Comparison of ENCODE assay signal across 16 cellular contexts in the genomic region with DNA sequence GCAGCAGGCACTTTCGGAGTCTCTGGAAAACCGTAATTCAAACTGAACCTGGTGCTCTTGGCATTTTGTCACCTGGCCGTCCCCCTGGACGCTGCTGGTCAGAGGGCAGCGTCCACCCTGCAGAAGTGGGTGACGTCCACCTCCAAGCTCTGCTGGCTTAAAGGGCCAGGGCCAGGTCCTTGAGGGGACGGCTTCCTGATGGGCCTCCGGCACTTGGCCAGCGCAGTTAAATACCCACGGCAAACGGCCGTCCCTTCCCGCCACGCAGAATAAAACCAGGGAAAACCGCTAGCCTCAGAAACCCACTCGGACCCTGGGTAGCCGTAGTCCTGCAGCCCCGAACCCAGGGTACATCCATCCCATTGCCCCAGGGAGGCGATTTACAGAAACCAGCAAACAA.
DNase-seq lines count a peak whose midpoint lies in the region; ATAC-seq, FAIRE-seq and TF ChIP-seq lines count a peak whose summit lies in the region.
"Had no signal": no experiment of that assay in that cellular context is flagged by ENCODE, and none has a peak within 500 bp of the region (broad histone marks: within the 10 kb centered on the region; RNA-seq: fewer than 3 reads in every experiment).

No MANE protein-coding gene starts in this region.

- no peaks in the 10 kb centered on the region; the same call in 1 of the 2 replicates for H3K79me1 ChIP-seq in H1 (ENCODE audit: low read depth, low read length)

- H2BK20ac ChIP-seq in H1 (ENCODE audit: low read length) = no peak overlapping the region

- H4K5ac ChIP-seq in H1 (ENCODE audit: insufficient read length, low read depth, low read length) = no peak overlapping the region

- H3K4me2 ChIP-seq in H1 (ENCODE audit: insufficient read depth in 1 of 2, low read depth in 2 of 2, low read length in 2 of 2) = no peak overlapping the region
- H3K4me2 ChIP-seq in skeletal muscle satellite cell (ENCODE audit: low read length) = peak overlapping the region; percentile 26
- H3K4me2 ChIP-seq: KMS-11 had no signal

- H3K4ac ChIP-seq in H1 (replicated peaks; ENCODE audit: insufficient read length, low read depth, low read length) = no peak overlapping the region

- no peak for TF ChIP-seq POLR2A in H1 (IDR thresholded peaks at IDR 0.05; ENCODE audit: control extremely low read depth in 1 of 2, low read depth in 2 of 2, low read length in 2 of 2)

- H3K36me3 Mint-ChIP-seq in CD4-positive, CD25-positive, alpha-beta regulatory T cell = peaks cover 4% of the 10 kb centered on the region
- peaks cover 10% of the 10 kb centered on the region for H3K36me3 Mint-ChIP-seq in endodermal cell (ENCODE audit: low read depth)

- no peak overlapping the region for H2AK5ac ChIP-seq in H1 (ENCODE audit: low read depth, low read length)

- no peak overlapping the region for H2BK12ac ChIP-seq in H1 (ENCODE audit: low read depth, low read length)

- H4K91ac ChIP-seq in H1 (replicated peaks; ENCODE audit: insufficient read length, low read length) = no peak overlapping the region

- H3K9ac ChIP-seq in H1 (replicated peaks in 1 of 4; ENCODE audit: extremely low read depth in 1 of 4, low read depth in 3 of 4, low read length in 3 of 4) = no peak overlapping the region
- H3K9ac ChIP-seq in skeletal muscle satellite cell (ENCODE audit: low read depth, low read length) = peak overlapping the region; percentile 22
- no peak overlapping the region for H3K9ac ChIP-seq in endodermal cell (ENCODE audit: extremely low read depth, low read length, poor library complexity, severe bottlenecking)
- H3K9ac ChIP-seq: KMS-11 had no signal

- no peak overlapping the region for H3K14ac ChIP-seq in H1 (ENCODE audit: insufficient read length)

- H3K56ac ChIP-seq in H1 (replicated peaks; ENCODE audit: insufficient read length, low read depth, low read length) = peak overlapping the region; percentile 30

- peaks cover 5% of the 10 kb centered on the region for H3K27me3 Mint-ChIP-seq in CD4-positive, CD25-positive, alpha-beta regulatory T cell
- no peaks in the 10 kb centered on the region for H3K27me3 Mint-ChIP-seq in endodermal cell (ENCODE audit: insufficient read depth)
- H3K27me3 Mint-ChIP-seq: activated naive CD4-positive, alpha-beta T cell treated with anti-CD3 and anti-CD28 coated beads, Interleukin-2, amount 10 ng/mL, durations not matched to agents 7 days and 5 days had no signal

- TF ChIP-seq EP300 in H1 (IDR thresholded peaks at IDR 0.05; ENCODE audit: borderline replicate concordance in 1 of 2, low read depth in 2 of 2, low read length in 2 of 2) = no peak

- TF ChIP-seq RAD21 in H1 (IDR thresholded peaks at IDR 0.05 in 1 of 2, conservative IDR thresholded peaks at IDR 0.05 in 1 of 2; ENCODE audit: low read depth in 2 of 2, low read length in 2 of 2) = no peak

- no peak overlapping the region for H3K23ac ChIP-seq in H1 (ENCODE audit: insufficient read length)

- H3K23me2 ChIP-seq in H1 (ENCODE audit: low read depth, low read length) = peaks cover 4% of the 10 kb centered on the region; the same call in 1 of the 2 replicates

- no peak overlapping the region for H2BK5ac ChIP-seq in H1 (ENCODE audit: low read depth, low read length)

- CTCF ChIA-PET in H1 (lab: Charles Lee; ENCODE audit: partially characterized antibody) = interaction anchor here (1.5 kb wide), 1 partner anchor 130 kb away, joined by 4 read pairs; no protein-coding TSS in a partner anchor

- H3K27me3 ChIP-seq in CD4-positive, CD25-positive, alpha-beta regulatory T cell (ENCODE audit: control insufficient read depth, insufficient read depth, low read length) = no peaks in the 10 kb centered on the region
- H3K27me3 ChIP-seq in RWPE2 (ENCODE audit: insufficient read depth, poor library complexity, severe bottlenecking) (no peaks in the 10 kb centered on the region), H1 (replicated peaks in 1 of 4; ENCODE audit: control insufficient read depth in 3 of 4, extremely low read depth in 1 of 4, insufficient read depth in 3 of 4, low read length in 3 of 4) (no peaks in the 10 kb centered on the region), skeletal muscle satellite cell (ENCODE audit: control insufficient read depth, insufficient read depth, low read length) (no peaks in the 10 kb centered on the region), endodermal cell (ENCODE audit: control insufficient read depth, insufficient read depth, low read length, poor library complexity, severe bottlenecking) (no peaks in the 10 kb centered on the region), small intestine (ENCODE audit: control insufficient read depth in 2 of 2, insufficient read depth in 2 of 2, low read length in 2 of 2) (no peaks in the 10 kb centered on the region)

- no peak overlapping the region for H4K8ac ChIP-seq in H1 (ENCODE audit: extremely low read depth, insufficient read depth, low read length)

- H4K20me1 ChIP-seq in H1 (replicated peaks in 1 of 2; ENCODE audit: control insufficient read depth in 1 of 2, insufficient read depth in 2 of 2, low read length in 2 of 2) = peaks cover 0 to 3% of the 10 kb centered on the region in 2 experiments

- WGBS in H1 (ENCODE audit: extremely low coverage in 1 of 2, insufficient coverage in 1 of 2, insufficient read length in 1 of 2, insufficient replicate concordance in 2 of 2, low coverage in 1 of 2, low lambda C conversion rate in 2 of 2, missing lambda C conversion rate in 1 of 2), 2 experiments = 93% methylated on average over 17 of the region's 19 CpGs; no CpG with 5 or more reads in 1 of the 2 experiments
- WGBS in endodermal cell (ENCODE audit: insufficient coverage in 1 of 2, insufficient read length in 1 of 2), 2 experiments = 94 to 96% methylated on average over 12 to 19 of the region's 19 CpGs
- 85 to 96% (median 87%) methylated on average over 19 of the region's 19 CpGs for WGBS in small intestine, 3 donors

- H3K4me3 Mint-ChIP-seq in CD4-positive, CD25-positive, alpha-beta regulatory T cell = peak overlapping the region; percentile 51 to 80 (median 60)
- no peak overlapping the region for H3K4me3 Mint-ChIP-seq in endodermal cell

- POLR2A ChIA-PET in H1 (lab: Charles Lee; ENCODE audit: partially characterized antibody) = no interaction called here

- H3K9me3 Mint-ChIP-seq in CD4-positive, CD25-positive, alpha-beta regulatory T cell = peaks cover 0 to 5% (median 0%) of the 10 kb centered on the region in 7 donors
- H3K9me3 Mint-ChIP-seq in endodermal cell = no peaks in the 10 kb centered on the region

- H3K9me3 ChIP-seq in CD4-positive, CD25-positive, alpha-beta regulatory T cell (ENCODE audit: control insufficient read depth in 2 of 2, low read length in 2 of 2) = no peaks in the 10 kb centered on the region
- no peaks in the 10 kb centered on the region for H3K9me3 ChIP-seq in RWPE2 (ENCODE audit: severe bottlenecking)
- no peaks in the 10 kb centered on the region for H3K9me3 ChIP-seq in H1 (ENCODE audit: insufficient read depth in 2 of 2, low read depth in 1 of 2, low read length in 1 of 2)
- H3K9me3 ChIP-seq in skeletal muscle satellite cell (replicated peaks; ENCODE audit: low read length) = no peaks in the 10 kb centered on the region
- H3K9me3 ChIP-seq in endodermal cell (ENCODE audit: control insufficient read depth, low read length) = no peaks in the 10 kb centered on the region
- H3K9me3 ChIP-seq in small intestine (ENCODE audit: control insufficient read depth, low read depth) = no peaks in the 10 kb centered on the region

- H3K4me1 ChIP-seq in CD4-positive, CD25-positive, alpha-beta regulatory T cell (ENCODE audit: control insufficient read depth, insufficient read depth, low read length, poor library complexity, severe bottlenecking) = peaks cover 50% of the 10 kb centered on the region
- H3K4me1 ChIP-seq in RWPE2 (ENCODE audit: insufficient read depth, poor library complexity, severe bottlenecking) (peaks cover 7% of the 10 kb centered on the region), H1 (replicated peaks in 1 of 4; ENCODE audit: control insufficient read depth in 3 of 4, insufficient read depth in 4 of 4, low read length in 3 of 4) (peaks cover 0 to 2% (median 0%) of the 10 kb centered on the region in 4 experiments; a peak in 2 of 7 replicates), skeletal muscle satellite cell (ENCODE audit: control insufficient read depth, insufficient read depth, low read length) (peaks cover 19% of the 10 kb centered on the region), endodermal cell (ENCODE audit: control insufficient read depth, insufficient read depth, low read length) (no peaks in the 10 kb centered on the region), small intestine (ENCODE audit: control insufficient read depth in 2 of 2, insufficient read depth in 1 of 2, low read depth in 1 of 2, low read length in 1 of 2) (peaks cover 0 to 13% of the 10 kb centered on the region in 2 donors)

- H2BK15ac ChIP-seq in H1 (ENCODE audit: low read length) = no peak overlapping the region

- TF ChIP-seq CTCF in RWPE2 (IDR thresholded peaks at IDR 0.05; ENCODE audit: poor library complexity, severe bottlenecking) = no peak
- no peak for TF ChIP-seq CTCF in H1 (IDR thresholded peaks at IDR 0.05; ENCODE audit: control extremely low read depth in 1 of 3, insufficient read depth in 1 of 3, low read depth in 1 of 3, low read length in 3 of 3)
- TF ChIP-seq CTCF in endodermal cell (conservative IDR thresholded peaks at IDR 0.05) = no peak

- H2BK120ac ChIP-seq in H1 (replicated peaks; ENCODE audit: low read depth, low read length) = no peak overlapping the region

- DNase-seq in CD4-positive, CD25-positive, alpha-beta regulatory T cell = no peak
- peak; percentile 39 for DNase-seq in RWPE2 (ENCODE audit: low spot score)
- no peak for DNase-seq in H1 (ENCODE audit: low read depth in 1 of 2, low spot score in 2 of 2)
- DNase-seq in endodermal cell = no peak
- no peak for DNase-seq in KG1 (lab: John Stamatoyannopoulos, UW)
- DNase-seq in small intestine = no peak
- DNase-seq: GF-D8; NCI-H2029; NK-92 treated with Interleukin-12 subunit alpha and Interleukin-12 subunit beta, amount 100 ng/mL, for 24 hours had no signal

- H3K36me3 ChIP-seq in CD4-positive, CD25-positive, alpha-beta regulatory T cell (ENCODE audit: control insufficient read depth, insufficient read depth, low read length) = no peaks in the 10 kb centered on the region
- peaks cover 1% of the 10 kb centered on the region; the same call in 1 of the 2 replicates for H3K36me3 ChIP-seq in RWPE2 (ENCODE audit: low read depth)
- H3K36me3 ChIP-seq in H1 (ENCODE audit: control insufficient read depth in 2 of 4, insufficient read depth in 4 of 4, low read length in 3 of 4) = peaks cover 0 to 12% (median 3%) of the 10 kb centered on the region in 4 experiments; a peak in 3 of 8 replicates
- peaks cover 6% of the 10 kb centered on the region for H3K36me3 ChIP-seq in skeletal muscle satellite cell (ENCODE audit: insufficient read depth, low read length)
- peaks cover under 1% of the 10 kb centered on the region for H3K36me3 ChIP-seq in endodermal cell (ENCODE audit: control insufficient read depth, insufficient read depth, low read length)
- no peaks in the 10 kb centered on the region for H3K36me3 ChIP-seq in small intestine (ENCODE audit: control insufficient read depth in 2 of 2, insufficient read depth in 2 of 2, low read length in 2 of 2)

- peaks cover 4 to 52% (median 22%) of the 10 kb centered on the region in 4 donors for H3K4me1 Mint-ChIP-seq in CD4-positive, CD25-positive, alpha-beta regulatory T cell
- no peaks in the 10 kb centered on the region for H3K4me1 Mint-ChIP-seq in endodermal cell

- H3K4me3 ChIP-seq in CD4-positive, CD25-positive, alpha-beta regulatory T cell (ENCODE audit: low read depth, low read length) = no peak overlapping the region
- H3K4me3 ChIP-seq in RWPE2 (ENCODE audit: severe bottlenecking) (no peak overlapping the region), H1 (ENCODE audit: extremely low read depth in 1 of 4, insufficient read depth in 2 of 4, low read depth in 3 of 4, low read length in 4 of 4) (no peak overlapping the region), skeletal muscle satellite cell (ENCODE audit: low read length) (no peak overlapping the region), endodermal cell (ENCODE audit: low read length) (no peak overlapping the region), small intestine (ENCODE audit: low read depth in 1 of 2, low read length in 2 of 2) (no peak overlapping the region)
- H3K4me3 ChIP-seq: SK-N-MC had no signal

- H3K27ac ChIP-seq in CD4-positive, CD25-positive, alpha-beta regulatory T cell (ENCODE audit: insufficient read depth, low read length, poor library complexity, severe bottlenecking) = peak overlapping the region; percentile 99
- H3K27ac ChIP-seq in RWPE2 (ENCODE audit: poor library complexity, severe bottlenecking) (no peak overlapping the region), H1 (ENCODE audit: low read depth, low read length) (no peak overlapping the region), endodermal cell (ENCODE audit: low read depth, low read length) (no peak overlapping the region), small intestine (ENCODE audit: low read depth in 1 of 2, low read length in 1 of 2) (no peak overlapping the region)
- H3K27ac ChIP-seq: C4-2B, KMS-11, SK-N-MC had no signal

- no peak overlapping the region for H2AFZ ChIP-seq in H1 (ENCODE audit: low read length)

- no peak for ATAC-seq in CD4-positive, CD25-positive, alpha-beta regulatory T cell (ENCODE audit: low read depth in 2 of 2)
- ATAC-seq in RWPE2 (ENCODE audit: low read depth) (no peak), GM21576 (IDR thresholded peaks at IDR 0.05; ENCODE audit: unreplicated experiment) (no peak)

- FAIRE-seq in H1 (lab: Jason Lieb, UNC) (no peak), small intestine (lab: Jason Lieb, UNC) (no peak)
- FAIRE-seq: colon had no signal

- H3K79me2 ChIP-seq in H1 (ENCODE audit: control insufficient read depth in 1 of 2, insufficient read depth in 2 of 2, low read length in 2 of 2) = no peaks in the 10 kb centered on the region

- H3K27ac Mint-ChIP-seq in CD4-positive, CD25-positive, alpha-beta regulatory T cell = peak overlapping the region; percentile 96 to 100 (median 100)
- H3K27ac Mint-ChIP-seq in endodermal cell = no peak overlapping the region

- H3K18ac ChIP-seq in H1 (ENCODE audit: extremely low read depth, low read length) = no peak overlapping the region
